19 cellular contexts compared by ENCODE assay signal in the genomic region with DNA sequence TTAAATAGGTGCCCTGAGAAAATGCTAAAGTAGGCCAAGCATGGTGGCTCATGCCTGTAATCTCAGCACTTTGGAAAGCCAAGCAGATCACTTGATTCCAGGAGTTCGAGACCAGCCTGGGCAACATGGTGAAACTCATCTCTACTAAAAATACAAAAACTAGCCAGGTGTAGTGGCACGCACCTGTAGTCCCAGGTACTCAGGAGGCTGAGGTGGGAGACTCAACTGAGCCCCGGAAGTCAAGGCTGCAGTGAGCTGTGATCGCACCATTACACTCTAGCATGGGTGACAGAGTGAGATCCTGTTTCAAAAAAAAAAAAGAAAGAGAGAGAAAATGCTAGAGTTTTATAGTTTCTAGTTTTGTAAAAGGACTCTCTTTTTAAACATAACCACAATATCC. TPM values are rescaled to one million over a fixed set of nuclear protein-coding genes. Genes with fewer than 3 reads are reported as not detected.
A peak's percentile ranks its signal among the peaks of the same experiment; 100 is the strongest.
DNase-seq lines count a peak whose midpoint lies in the region; ATAC-seq and TF ChIP-seq lines count a peak whose summit lies in the region.
"Had no signal": no experiment of that assay in that cellular context is flagged by ENCODE, and none has a peak within 500 bp of the region (broad histone marks: within the 10 kb centered on the region; RNA-seq: fewer than 3 reads in every experiment).

No MANE protein-coding gene starts in this region.

- POLR2A ChIA-PET in CD4-positive, alpha-beta T cell (lab: Charles Lee): interaction anchor here (0.7 to 20.5 kb wide), 5 partner anchors 9 to 91 kb away, joined by 3 to 754 read pairs (median 32); a partner anchor contains a TSS
- POLR2A ChIA-PET in naive thymus-derived CD4-positive, alpha-beta T cell (lab: Charles Lee): interaction anchor here (0.6 to 9.2 kb wide), 6 partner anchors 8 to 134 kb away, joined by 3 to 158 read pairs (median 6); a partner anchor contains a TSS
- POLR2A ChIA-PET in A673 (lab: Charles Lee; ENCODE audit: low non-redundant PET): no interaction called here

- peaks cover 10% of the 10 kb centered on the region for H3K9me3 Mint-ChIP-seq in CD4-positive, alpha-beta T cell
- H3K9me3 Mint-ChIP-seq in activated naive CD4-positive, alpha-beta T cell treated with anti-CD3 and anti-CD28 coated beads for 36 hours: no peaks in the 10 kb centered on the region
- H3K9me3 Mint-ChIP-seq in naive thymus-derived CD4-positive, alpha-beta T cell: peaks cover 0 to 15% (median 0%) of the 10 kb centered on the region in 11 donors

- H3K27me3 ChIP-seq in CD4-positive, alpha-beta T cell (ENCODE audit: control insufficient read depth, insufficient read depth, low read length): no peaks in the 10 kb centered on the region
- H3K27me3 ChIP-seq in HL-60 (ENCODE audit: insufficient read depth, poor library complexity, severe bottlenecking) (no peaks in the 10 kb centered on the region), A673 (replicated peaks; ENCODE audit: insufficient read depth, low read depth, low read length, poor library complexity) (no peaks in the 10 kb centered on the region)
- H3K27me3 ChIP-seq in naive thymus-derived CD4-positive, alpha-beta T cell (ENCODE audit: control insufficient read depth in 2 of 2, insufficient read depth in 2 of 2, low read length in 2 of 2): no peaks in the 10 kb centered on the region
- H3K27me3 ChIP-seq: body of pancreas, suprapubic skin had no signal

- intact Hi-C loops in CD4-positive, alpha-beta T cell (cut with DNase I, micrococcal nuclease): no loop called here
- intact Hi-C loops in activated naive CD4-positive, alpha-beta T cell treated with anti-CD3 and anti-CD28 coated beads for 36 hours (cut with micrococcal nuclease): loop anchor here (1.0 to 5.0 kb wide), 3 partner anchors 82 to 1036 kb away; no protein-coding TSS in a partner anchor
- intact Hi-C loops in naive thymus-derived CD4-positive, alpha-beta T cell (cut with micrococcal nuclease): loop anchor here in 1 of 2 donors (1.0 kb wide), 1 partner anchor 10 kb away; no protein-coding TSS in a partner anchor
- intact Hi-C loops in A673 (cut with micrococcal nuclease; ENCODE audit: unreplicated experiment): no loop called here

- H3K27ac Mint-ChIP-seq in CD4-positive, alpha-beta T cell: peak overlapping the region; percentile 95
- H3K27ac Mint-ChIP-seq in activated naive CD4-positive, alpha-beta T cell treated with anti-CD3 and anti-CD28 coated beads for 36 hours: peak overlapping the region; percentile 92
- peak overlapping the region; percentile 88 to 99 (median 95) for H3K27ac Mint-ChIP-seq in naive thymus-derived CD4-positive, alpha-beta T cell

- H3K36me3 ChIP-seq in naive thymus-derived CD4-positive, alpha-beta T cell (ENCODE audit: control insufficient read depth in 2 of 3, insufficient read depth in 3 of 3, low read length in 3 of 3): no peaks in the 10 kb centered on the region
- no peaks in the 10 kb centered on the region for H3K36me3 ChIP-seq in A673 (ENCODE audit: insufficient read depth, low read length, poor library complexity, severe bottlenecking)
- H3K36me3 ChIP-seq: suprapubic skin had no signal

- H3K4me3 Mint-ChIP-seq in CD4-positive, alpha-beta T cell: peak overlapping the region; percentile 69
- H3K4me3 Mint-ChIP-seq in activated naive CD4-positive, alpha-beta T cell treated with anti-CD3 and anti-CD28 coated beads for 36 hours: peak overlapping the region; percentile 17
- peak overlapping the region; percentile 26 to 97 (median 79) for H3K4me3 Mint-ChIP-seq in naive thymus-derived CD4-positive, alpha-beta T cell

- no peak for ATAC-seq in CD4-positive, alpha-beta T cell (ENCODE audit: poor library complexity)
- ATAC-seq in naive thymus-derived CD4-positive, alpha-beta T cell: no peak
- no peak for ATAC-seq in esophagus mucosa
- ATAC-seq: body of pancreas, Right ventricle myocardium inferior had no signal

- no peaks in the 10 kb centered on the region for H3K9me3 ChIP-seq in CD4-positive, alpha-beta T cell (ENCODE audit: control insufficient read depth, low read length)
- no peaks in the 10 kb centered on the region for H3K9me3 ChIP-seq in naive thymus-derived CD4-positive, alpha-beta T cell (ENCODE audit: control insufficient read depth in 2 of 3, low read length in 3 of 3)
- H3K9me3 ChIP-seq in A673 (ENCODE audit: low read depth, low read length, poor library complexity, severe bottlenecking): no peaks in the 10 kb centered on the region
- H3K9me3 ChIP-seq: body of pancreas, suprapubic skin had no signal

- peaks cover 97 to 99% of the 10 kb centered on the region in 2 donors for H3K4me1 ChIP-seq in naive thymus-derived CD4-positive, alpha-beta T cell (ENCODE audit: control insufficient read depth in 2 of 2, insufficient read depth in 2 of 2, low read length in 2 of 2)
- H3K4me1 ChIP-seq in A673 (ENCODE audit: insufficient read depth, low read length, poor library complexity, severe bottlenecking): peaks cover 13% of the 10 kb centered on the region
- H3K4me1 ChIP-seq: body of pancreas had no signal

- no TSS peak for BruUV-seq in A673 (replicated peaks; lab: Mats Ljungman, UMichigan)

- H3K4me3 ChIP-seq in HL-60 (replicated peaks; ENCODE audit: insufficient read depth, low read length): no peak overlapping the region
- no peak overlapping the region for H3K4me3 ChIP-seq in naive thymus-derived CD4-positive, alpha-beta T cell (ENCODE audit: low read length)
- no peak overlapping the region for H3K4me3 ChIP-seq in A673 (ENCODE audit: low read depth, low read length, poor library complexity, severe bottlenecking)
- H3K4me3 ChIP-seq: body of pancreas, suprapubic skin had no signal

- TF ChIP-seq CTCF in CD4-positive, alpha-beta T cell (IDR thresholded peaks at IDR 0.05): no peak
- no peak for TF ChIP-seq CTCF in HL-60 (IDR thresholded peaks at IDR 0.05; ENCODE audit: insufficient read depth, low read length)
- no peak for TF ChIP-seq CTCF in A673 (conservative IDR thresholded peaks at IDR 0.05; ENCODE audit: low read depth, low read length)

- CTCF ChIA-PET in CD4-positive, alpha-beta T cell (lab: Charles Lee): interaction anchor here (2.0 to 2.2 kb wide), 2 partner anchors 11 to 19 kb away, joined by 4 to 10 read pairs; no protein-coding TSS in a partner anchor
- CTCF ChIA-PET in activated naive CD4-positive, alpha-beta T cell treated with anti-CD3 and anti-CD28 coated beads for 36 hours (lab: Charles Lee): interaction anchor here (0.5 to 1.3 kb wide), 3 partner anchors 37 to 185 kb away, joined by 3 to 4 read pairs (median 4); no protein-coding TSS in a partner anchor
- CTCF ChIA-PET in naive thymus-derived CD4-positive, alpha-beta T cell (lab: Charles Lee): interaction anchor here (1.0 kb wide), 1 partner anchor 286 kb away, joined by 3 read pairs; no protein-coding TSS in a partner anchor
- CTCF ChIA-PET in A673 (lab: Charles Lee): no interaction called here

- no peaks in the 10 kb centered on the region for H3K27me3 Mint-ChIP-seq in CD4-positive, alpha-beta T cell
- no peaks in the 10 kb centered on the region for H3K27me3 Mint-ChIP-seq in activated naive CD4-positive, alpha-beta T cell treated with anti-CD3 and anti-CD28 coated beads for 36 hours (ENCODE audit: low read depth)
- no peaks in the 10 kb centered on the region for H3K27me3 Mint-ChIP-seq in naive thymus-derived CD4-positive, alpha-beta T cell

- H3K4me1 Mint-ChIP-seq in CD4-positive, alpha-beta T cell (ENCODE audit: low read depth): peaks cover 98% of the 10 kb centered on the region
- peaks cover 92% of the 10 kb centered on the region for H3K4me1 Mint-ChIP-seq in activated naive CD4-positive, alpha-beta T cell treated with anti-CD3 and anti-CD28 coated beads for 36 hours (ENCODE audit: low read depth)
- H3K4me1 Mint-ChIP-seq in naive thymus-derived CD4-positive, alpha-beta T cell: peaks cover 72 to 99% (median 97%) of the 10 kb centered on the region in 7 donors

- no peak for DNase-seq in CD4-positive, alpha-beta T cell
- no peak for DNase-seq in HL-60 (ENCODE audit: low read depth in 1 of 2, low spot score in 1 of 2)
- DNase-seq in activated naive CD4-positive, alpha-beta T cell treated with anti-CD3 and anti-CD28 coated beads for 36 hours: peak; percentile 45
- peak in 1 of 9 donors; percentile 32 for DNase-seq in naive thymus-derived CD4-positive, alpha-beta T cell
- no peak for DNase-seq in A673 (ENCODE audit: low spot score)
- DNase-seq in OCI-M2 (lab: John Stamatoyannopoulos, UW; ENCODE audit: unreplicated experiment): no peak
- no peak for DNase-seq in DMS53 (lab: John Stamatoyannopoulos, UW)
- DNase-seq: activated effector memory CD4-positive, alpha-beta T cell treated with Interleukin-2 at 50 U/mL for 16 hours; body of pancreas; cortex of kidney; GF-D8; IMR-90; midbrain; NCI-H187 treated with DMSO at 0.1 percent for 48 hours; stimulated activated CD4-positive, alpha-beta T cell treated with anti-CD3 and anti-CD28 coated beads, Interleukin-2, amount 100 ng/mL, for 24 hours; T-helper 9 cell had no signal

- H3K36me3 Mint-ChIP-seq in CD4-positive, alpha-beta T cell (ENCODE audit: low read depth): peaks cover 86% of the 10 kb centered on the region
- peaks cover 44% of the 10 kb centered on the region for H3K36me3 Mint-ChIP-seq in activated naive CD4-positive, alpha-beta T cell treated with anti-CD3 and anti-CD28 coated beads for 36 hours (ENCODE audit: low read depth)
- peaks cover 18 to 55% (median 41%) of the 10 kb centered on the region in 5 donors for H3K36me3 Mint-ChIP-seq in naive thymus-derived CD4-positive, alpha-beta T cell

- peak overlapping the region; percentile 73 for H3K27ac ChIP-seq in CD4-positive, alpha-beta T cell (ENCODE audit: low read depth, low read length)
- peak overlapping the region; percentile 58; the same call in 1 of the 2 replicates for H3K27ac ChIP-seq in HL-60 (replicated peaks)
- H3K27ac ChIP-seq in naive thymus-derived CD4-positive, alpha-beta T cell (ENCODE audit: low read depth, low read length): peak overlapping the region; percentile 69
- no peak overlapping the region for H3K27ac ChIP-seq in A673 (ENCODE audit: low read depth, low read length, poor library complexity, severe bottlenecking)
- H3K27ac ChIP-seq: body of pancreas, suprapubic skin had no signal

RNA-seq across cellular contexts. Expression of a gene that starts 12.0 kb away (rescaled TPM):
- total RNA-seq in CD4-positive, alpha-beta T cell: 100 to 1,000 TPM; 170 to 186 TPM
- 100 to 1,000 TPM in 1 of 2 experiments, 10 to 100 TPM in 1; 87.8 to 101 TPM for total RNA-seq in activated naive CD4-positive, alpha-beta T cell treated with anti-CD3 and anti-CD28 coated beads for 36 hours
- 100 to 1,000 TPM; 234 to 296 (median 291) TPM for total RNA-seq in naive thymus-derived CD4-positive, alpha-beta T cell
- polyA plus RNA-seq in naive thymus-derived CD4-positive, alpha-beta T cell: 10 to 100 TPM; 88.6 to 95.4 TPM
- total RNA-seq in A673 (2021) (17.0 and 22.2 TPM in 2 replicates), esophagus mucosa (6.8 TPM)

Comparison
In these comparisons a context has a peak if more than half of its experiments do, and no peak if none do; other contexts are left out.
1. H3K4me3 Mint-ChIP-seq: peak in every context shown above with its lines; median percentile 79 in naive thymus-derived CD4-positive, alpha-beta T cell; 69 in CD4-positive, alpha-beta T cell; 17 in activated naive CD4-positive, alpha-beta T cell treated with anti-CD3 and anti-CD28 coated beads for 36 hours.